8 cellular contexts compared by ENCODE assay signal in the genomic region with DNA sequence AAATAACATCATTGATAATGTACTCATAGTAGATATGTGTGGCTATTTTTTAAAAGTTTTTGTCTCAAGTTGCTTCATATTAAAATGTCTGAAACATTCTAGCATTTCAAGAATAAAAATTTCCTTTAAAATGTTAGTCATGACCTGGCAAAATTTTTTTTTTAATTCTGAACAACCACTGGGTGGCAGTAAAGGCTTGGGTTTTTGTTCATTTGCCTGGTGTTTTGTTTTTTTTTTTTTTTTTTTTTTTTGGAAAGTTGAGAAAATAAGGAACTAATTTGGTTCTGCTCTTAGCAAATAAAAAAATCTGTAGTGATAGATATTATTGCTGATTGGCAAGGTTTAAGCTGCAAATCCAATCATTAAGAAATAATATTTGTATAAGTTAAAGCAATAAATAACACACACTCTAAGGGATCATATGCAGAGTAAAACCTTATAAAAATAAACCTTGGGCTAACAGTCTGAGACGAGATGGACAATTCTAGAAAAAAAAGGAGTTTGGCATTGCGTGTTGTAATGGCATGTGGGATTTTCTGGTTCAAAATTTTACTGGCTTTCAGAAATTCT.
DNase-seq lines count a peak whose midpoint lies in the region; ATAC-seq, FAIRE-seq and TF ChIP-seq lines count a peak whose summit lies in the region.

No MANE protein-coding gene starts in this region.

- H3K9me2 ChIP-seq in neural cell (ENCODE audit: insufficient read depth, low read length): no peaks in the 10 kb centered on the region

- H3K4me1 ChIP-seq in A549: peaks cover 13% of the 10 kb centered on the region

- H3K79me2 ChIP-seq in neural cell (replicated peaks; ENCODE audit: insufficient read depth, low read length): no peaks in the 10 kb centered on the region

- no peaks in the 10 kb centered on the region for H3K36me3 ChIP-seq in neural cell (ENCODE audit: insufficient read depth, low read length)

- ATAC-seq in A549: no peak
- no peak for ATAC-seq in GM21723 (IDR thresholded peaks at IDR 0.05; ENCODE audit: unreplicated experiment)
- ATAC-seq in GM19467 (IDR thresholded peaks at IDR 0.05; ENCODE audit: unreplicated experiment): no peak
- no peak for ATAC-seq in HG03135 (IDR thresholded peaks at IDR 0.05; ENCODE audit: unreplicated experiment)

- WGBS in A549 (ENCODE audit: missing lambda C conversion rate): 4% methylated on average over 2 of the region's 2 CpGs

- CTCF ChIA-PET in A549 (lab: Yijun Ruan, JAX): interaction anchor here (0.6 to 3.3 kb wide), 5 partner anchors 157 to 1013 kb away, joined by 3 to 15 read pairs (median 3); partner anchors contain the start of gene HPGD

- POLR2A ChIA-PET in A549 (lab: Yijun Ruan, JAX): no interaction called here

- FAIRE-seq in A549 (lab: Jason Lieb, UNC): peak; percentile 13

- TF ChIP-seq EP300 in A549 (IDR thresholded peaks at IDR 0.05) (no peak), neural cell (conservative IDR thresholded peaks at IDR 0.05; ENCODE audit: poor library complexity, severe bottlenecking) (no peak)

- no peaks in the 10 kb centered on the region for H3F3A ChIP-seq in neural cell (ENCODE audit: insufficient read depth, low read length, poor library complexity, severe bottlenecking)

- H3K4me3 ChIP-seq in A549 (no peak overlapping the region), neural cell (ENCODE audit: low read length) (no peak overlapping the region)

- TF ChIP-seq RAD21 in A549 (conservative IDR thresholded peaks at IDR 0.05 in 1 of 2, IDR thresholded peaks at IDR 0.05 in 1 of 2): peak; percentile 78 to 88
- peak; percentile 84 for TF ChIP-seq RAD21 in neural cell (conservative IDR thresholded peaks at IDR 0.05)

- TF ChIP-seq CTCF in A549 (IDR thresholded peaks at IDR 0.05): peak; percentile 64
- TF ChIP-seq CTCF in neural cell (IDR thresholded peaks at IDR 0.05; ENCODE audit: poor library complexity, severe bottlenecking): peak; percentile 76

- no peaks in the 10 kb centered on the region for H3K27me3 ChIP-seq in neural cell (ENCODE audit: insufficient read depth, low read depth, low read length)

- H3K9me3 ChIP-seq in A549 (peaks cover 3% of the 10 kb centered on the region; the same call in 1 of the 3 replicates), neural cell (ENCODE audit: low read length) (no peaks in the 10 kb centered on the region)

- no peak overlapping the region for H2AFZ ChIP-seq in neural cell (ENCODE audit: low read depth, low read length)

- DNase-seq in A549 (ENCODE audit: low read depth in 1 of 2, low spot score in 1 of 2) (peak in 1 of 2 experiments; percentile 53), ELF-1 (ENCODE audit: low read depth, low spot score) (peak; percentile 28), NCI-H2227 (lab: John Stamatoyannopoulos, UW; ENCODE audit: unreplicated experiment) (peak; percentile 44), dermis blood vessel endothelial cell (peak; percentile 45)

- H4K20me1 ChIP-seq in neural cell (ENCODE audit: insufficient read depth): no peaks in the 10 kb centered on the region

- H3K27ac ChIP-seq in A549 (peak overlapping the region; percentile 74 to 81), neural cell (ENCODE audit: low read length) (no peak overlapping the region)

- peak overlapping the region; percentile 33; the same call in 1 of the 3 replicates for H3K4me2 ChIP-seq in A549
- no peak overlapping the region for H3K4me2 ChIP-seq in neural cell (ENCODE audit: low read length)

- no peak overlapping the region for H3K9ac ChIP-seq in neural cell (ENCODE audit: low read length)

- no peak for TF ChIP-seq POLR2A in A549 (IDR thresholded peaks at IDR 0.05; ENCODE audit: low read length)

TF ChIP-seq in A549, 52 proteins besides CTCF, POLR2A, EP300 and RAD21:
- TF ChIP-seq FOSL2 (IDR thresholded peaks at IDR 0.05): no peak
- TF ChIP-seq FOSL2 (CRISPR knock-in tag; IDR thresholded peaks at IDR 0.05): no peak
- no peak for TF ChIP-seq ZSCAN20 (CRISPR knock-in tag; IDR thresholded peaks at IDR 0.05)
- peak; percentile 93 for TF ChIP-seq SMC3 (IDR thresholded peaks at IDR 0.05)
- no peak for TF ChIP-seq ZFP36 (IDR thresholded peaks at IDR 0.05; ENCODE audit: borderline replicate concordance, partially characterized antibody)
- TF ChIP-seq MAFK (IDR thresholded peaks at IDR 0.05; ENCODE audit: partially characterized antibody): peak; percentile 48

TF ChIP-seq in neural cell, 6 proteins besides CTCF, POLR2A, EP300 and RAD21:
- peak; percentile 89 for TF ChIP-seq SMC3 (conservative IDR thresholded peaks at IDR 0.05; ENCODE audit: poor library complexity)
- TF ChIP-seq POLR2AphosphoS5 (IDR thresholded peaks at IDR 0.05): no peak
